10 cellular contexts compared by ENCODE assay signal in the genomic region with DNA sequence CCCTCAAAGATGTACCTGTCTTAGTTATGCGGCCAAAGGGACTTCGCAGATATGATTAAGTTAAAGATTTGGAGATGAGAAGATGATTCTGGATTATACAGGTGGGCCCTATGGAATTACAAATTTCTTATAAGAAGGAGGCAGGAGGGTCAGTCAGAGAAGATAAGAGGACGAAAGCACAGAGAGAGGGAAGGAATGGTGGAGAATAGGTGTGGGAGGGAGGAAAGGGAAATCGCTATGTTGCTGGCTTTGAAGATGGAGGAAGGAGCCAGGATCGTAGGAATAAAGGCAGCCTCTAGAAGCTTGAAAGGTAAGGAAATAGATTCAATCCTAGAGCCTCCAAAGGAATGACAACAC. TPM values are rescaled to one million over a fixed set of nuclear protein-coding genes. Genes with fewer than 3 reads are reported as not detected.
DNase-seq lines count a peak whose midpoint lies in the region; ATAC-seq, FAIRE-seq and TF ChIP-seq lines count a peak whose summit lies in the region.
"Had no signal": no experiment of that assay in that cellular context is flagged by ENCODE, and none has a peak within 500 bp of the region (broad histone marks: within the 10 kb centered on the region; RNA-seq: fewer than 3 reads in every experiment).

No MANE protein-coding gene starts in this region.

- H3K27me3 ChIP-seq in left ventricle myocardium inferior (ENCODE audit: low read depth) = no peaks in the 10 kb centered on the region
- no peaks in the 10 kb centered on the region for H3K27me3 ChIP-seq in K562 (ENCODE audit: control insufficient read depth in 2 of 2, insufficient read depth in 2 of 2, low read length in 2 of 2)
- no peaks in the 10 kb centered on the region for H3K27me3 ChIP-seq in mucosa of stomach (ENCODE audit: control insufficient read depth, insufficient read depth, low read length)
- H3K27me3 ChIP-seq in vagina = no peaks in the 10 kb centered on the region
- H3K27me3 ChIP-seq in HAP-1 (ENCODE audit: low read depth) = 0 out of 2 replicates have a peak, but pooled peaks cover 5% of the 10 kb centered on the region
- H3K27me3 ChIP-seq: pancreas had no signal

- H3K9me1 ChIP-seq in K562 (ENCODE audit: control insufficient read depth, insufficient read depth, low read length) = no peaks in the 10 kb centered on the region

- intact Hi-C loops in left ventricle myocardium inferior (cut with micrococcal nuclease) (no loop called here), left ventricle myocardium superior (cut with micrococcal nuclease) (loop anchor here (10.0 kb wide), 1 partner anchor 254 kb away; no protein-coding TSS in a partner anchor), K562 (cut with micrococcal nuclease) (loop anchor here (5.0 kb wide), 2 partner anchors 156 to 366 kb away; no protein-coding TSS in a partner anchor), vagina (cut with DNase I) (no loop called here)

- no peak for FAIRE-seq in K562 (lab: Jason Lieb, UNC)
- FAIRE-seq: pancreas had no signal

- H4K20me1 ChIP-seq in K562 (replicated peaks; ENCODE audit: control insufficient read depth, insufficient read depth, low read length) = peaks cover 18% of the 10 kb centered on the region; the same call in 1 of the 2 replicates

- H3K27ac ChIP-seq in left ventricle myocardium inferior (replicated peaks) (peak overlapping the region; percentile 96), K562 (ENCODE audit: extremely low read depth, low read depth, low read length) (peak overlapping the region; percentile 95), vagina (peak overlapping the region; percentile 99)

- TF ChIP-seq EP300 in K562 (IDR thresholded peaks at IDR 0.05; ENCODE audit: low read length) = no peak

- H3K9ac ChIP-seq in K562 (ENCODE audit: insufficient read depth in 1 of 2, low read depth in 2 of 2, low read length in 2 of 2) (peak overlapping the region; percentile 73 to 95; a peak in 3 of 4 replicates), mucosa of stomach (ENCODE audit: low read length) (no peak overlapping the region)

- WGBS in K562 (ENCODE audit: insufficient coverage, low coverage, missing lambda C conversion rate) = 37% methylated on average over 5 of the region's 5 CpGs

- H3K79me2 ChIP-seq in K562 (ENCODE audit: control insufficient read depth, insufficient read depth, low read length) = peaks cover 50% of the 10 kb centered on the region

- POLR2A ChIA-PET in K562 (lab: Yijun Ruan, JAX) = interaction anchor here (0.7 to 3.0 kb wide), 3 partner anchors 11 to 399 kb away, joined by 3 to 27 read pairs (median 5); no protein-coding TSS in a partner anchor

- TF ChIP-seq POLR2A in K562 (conservative IDR thresholded peaks at IDR 0.05) = no peak
- no peak for TF ChIP-seq POLR2A in vagina (IDR thresholded peaks at IDR 0.05)

- H3K9me3 ChIP-seq in left ventricle myocardium inferior (replicated peaks) (no peaks in the 10 kb centered on the region), K562 (replicated peaks; ENCODE audit: control insufficient read depth, insufficient read depth, low read depth, low read length) (no peaks in the 10 kb centered on the region), mucosa of stomach (ENCODE audit: control insufficient read depth, low read length) (no peaks in the 10 kb centered on the region), vagina (no peaks in the 10 kb centered on the region), HAP-1 (no peaks in the 10 kb centered on the region)
- H3K9me3 ChIP-seq: pancreas had no signal

- TF ChIP-seq RAD21 in K562 (CRISPR knock-in tag; conservative IDR thresholded peaks at IDR 0.05 in 1 of 2, IDR thresholded peaks at IDR 0.05 in 1 of 2) = no peak

- ATAC-seq in left ventricle myocardium superior = no peak
- ATAC-seq in K562 = no peak
- ATAC-seq: pancreas had no signal

- H3K36me3 ChIP-seq in left ventricle myocardium inferior = peaks cover 8% of the 10 kb centered on the region
- H3K36me3 ChIP-seq in K562 (ENCODE audit: control insufficient read depth, insufficient read depth, low read length) = peaks cover 19% of the 10 kb centered on the region; the same call in 2 of the 3 replicates
- no peaks in the 10 kb centered on the region for H3K36me3 ChIP-seq in mucosa of stomach (ENCODE audit: control insufficient read depth, insufficient read depth, low read length)
- H3K36me3 ChIP-seq in vagina = no peaks in the 10 kb centered on the region
- peaks cover 4% of the 10 kb centered on the region; the same call in 1 of the 2 replicates for H3K36me3 ChIP-seq in HAP-1 (replicated peaks)

- peak overlapping the region; percentile 92 for H3K4me2 ChIP-seq in K562 (ENCODE audit: insufficient read depth, low read length)

- H3K4me3 ChIP-seq in left ventricle myocardium inferior (peak overlapping the region; percentile 85), K562 (peak overlapping the region; percentile 93; the same call in 1 of the 2 replicates), mucosa of stomach (ENCODE audit: low read length) (peak overlapping the region; percentile 77), vagina (no peak overlapping the region), HAP-1 (no peak overlapping the region)

- no peak for DNase-seq in left ventricle myocardium inferior
- DNase-seq in left ventricle myocardium superior = no peak
- DNase-seq in K562 (ENCODE audit: extremely low read depth in 1 of 4, low spot score in 3 of 4) = peak in 1 of 4 experiments; percentile 8
- no peak for DNase-seq in vagina (ENCODE audit: extremely low spot score in 2 of 2)
- DNase-seq in hippocampal formation (lab: John Stamatoyannopoulos, UW) = no peak
- DNase-seq in NCI-H2029 (lab: John Stamatoyannopoulos, UW) = no peak
- DNase-seq in HAP-1 (ENCODE audit: low spot score in 2 of 2) = no peak
- DNase-seq: NCI-H1436 treated with DMSO at 0.1 percent for 48 hours, pancreas had no signal

- TF ChIP-seq CTCF in left ventricle myocardium inferior (IDR thresholded peaks at IDR 0.05; ENCODE audit: borderline replicate concordance) (no peak), K562 (IDR thresholded peaks at IDR 0.05 in 2 of 3, conservative IDR thresholded peaks at IDR 0.05 in 1 of 3; ENCODE audit: insufficient read depth in 2 of 3, low read depth in 1 of 3, low read length in 3 of 3) (no peak), vagina (IDR thresholded peaks at IDR 0.05) (no peak)

- no TSS peak for BruUV-seq in K562 (replicated peaks; lab: Mats Ljungman, UMichigan)

- H3K4me1 ChIP-seq in left ventricle myocardium inferior = peaks cover 52% of the 10 kb centered on the region
- H3K4me1 ChIP-seq in K562 (replicated peaks in 1 of 2; ENCODE audit: control insufficient read depth in 2 of 2, insufficient read depth in 2 of 2, low read length in 2 of 2) = peaks cover 9 to 14% of the 10 kb centered on the region in 2 experiments; a peak in 3 of 5 replicates
- H3K4me1 ChIP-seq in mucosa of stomach (ENCODE audit: control insufficient read depth, insufficient read depth, low read length) = peaks cover 20% of the 10 kb centered on the region
- H3K4me1 ChIP-seq in vagina = peaks cover 41% of the 10 kb centered on the region
- peaks cover 28% of the 10 kb centered on the region for H3K4me1 ChIP-seq in HAP-1

- in situ Hi-C loops in K562 (cut with MboI) = loop anchor here (10.0 kb wide), 1 partner anchor 274 kb away; the partner anchor contains the start of gene CALHM4
- in situ Hi-C loops in HAP-1 (cut with MboI; ENCODE audit: low sequenced_read_pairs) = loop anchor here (25.0 kb wide), 1 partner anchor 381 kb away; the partner anchor contains the start of gene ZUP1

- peak overlapping the region; percentile 97 for H2AFZ ChIP-seq in K562 (ENCODE audit: low read depth, low read length)

- CTCF ChIA-PET in K562 (lab: Yijun Ruan, JAX; ENCODE audit: low intra/inter-chr PET ratio) = no interaction called here

RNA-seq across cellular contexts. Expression of gene TSPYL1, which starts 1.2 kb away (rescaled TPM):
- total RNA-seq in left ventricle myocardium inferior = 89.5 TPM
- total RNA-seq in left ventricle myocardium superior = 96.8 TPM
- 23.0 and 28.7 TPM in 2 replicates for total RNA-seq in K562 (2011; cell fraction: chromatin; rRNA removed; ENCODE audit: low replicate concordance)
- 18.7 and 19.7 TPM in 2 replicates for total RNA-seq in K562 (2011; cell fraction: nucleolus; rRNA removed)
- total RNA-seq in K562 (2011; cell fraction: nucleoplasm; rRNA removed) = 25.7 and 28.0 TPM in 2 replicates
- total RNA-seq in K562 (2014; rRNA removed) = 42.7 and 47.8 TPM in 2 replicates
- total RNA-seq in K562 (2014; rRNA removed; fragmentation: Illumina TruSeq; extraction: Trizol) = 44.8 and 47.9 TPM in 2 replicates
- 47.8 and 49.3 TPM in 2 replicates for total RNA-seq in K562 (2015; rRNA removed; fragmentation: Illumina TruSeq; extraction: Trizol)
- total RNA-seq in K562 (2021) = 52.9 and 56.8 TPM in 2 replicates
- polyA plus RNA-seq in K562 (2011; rRNA removed) = 28.2 and 28.5 TPM in 2 replicates
- 19.4 and 29.6 TPM in 2 replicates for polyA plus RNA-seq in K562 (2011; cell fraction: cytosol; rRNA removed)
- 12.0 and 15.8 TPM in 2 replicates for polyA plus RNA-seq in K562 (2011; cell fraction: nucleus; rRNA removed)
- 30.5 and 39.5 TPM in 2 replicates for polyA plus RNA-seq in K562 (2012)
- polyA plus RNA-seq in K562 (2014; fragmentation: Illumina TruSeq; extraction: Trizol) = 33.9 and 36.6 TPM in 2 replicates
- 10 to 100 TPM; 26.1 to 37.9 TPM for polyA plus RNA-seq in K562 (2014; fragmentation: Nextera tagmentation; extraction: Ambion mirVana)
- polyA plus RNA-seq in K562 (2014; rRNA removed) = 23.1 and 26.6 TPM in 2 replicates
- polyA minus RNA-seq in K562 (2011; rRNA and poly(A)+ RNA removed) = 65.9 and 69.6 TPM in 2 replicates
- polyA minus RNA-seq in K562 (2011; cell fraction: cytosol; rRNA and poly(A)+ RNA removed) = 26.6 and 31.6 TPM in 2 replicates
- polyA minus RNA-seq in K562 (2011; cell fraction: nucleus; rRNA and poly(A)+ RNA removed) = 8.6 and 20.3 TPM in 2 replicates
- total RNA-seq in vagina = 41.0 TPM

RNA-seq across cellular contexts. Expression of gene TSPYL4, which starts 27.1 kb away (rescaled TPM):
- total RNA-seq in left ventricle myocardium inferior = 30.5 TPM
- total RNA-seq in left ventricle myocardium superior = 29.4 TPM
- total RNA-seq in K562 (2011; cell fraction: chromatin; rRNA removed; ENCODE audit: low replicate concordance) = 17.3 and 19.2 TPM in 2 replicates
- 12.0 and 12.3 TPM in 2 replicates for total RNA-seq in K562 (2011; cell fraction: nucleolus; rRNA removed)
- 16.4 and 18.7 TPM in 2 replicates for total RNA-seq in K562 (2011; cell fraction: nucleoplasm; rRNA removed)
- total RNA-seq in K562 (2014; rRNA removed) = 9.1 and 9.3 TPM in 2 replicates
- total RNA-seq in K562 (2014; rRNA removed; fragmentation: Illumina TruSeq; extraction: Trizol) = 5.3 and 6.4 TPM in 2 replicates
- total RNA-seq in K562 (2015; rRNA removed; fragmentation: Illumina TruSeq; extraction: Trizol) = 6.3 and 6.5 TPM in 2 replicates
- 10.4 and 10.9 TPM in 2 replicates for total RNA-seq in K562 (2021)
- polyA plus RNA-seq in K562 (2011; rRNA removed) = 18.0 and 18.7 TPM in 2 replicates
- polyA plus RNA-seq in K562 (2011; cell fraction: cytosol; rRNA removed) = 13.8 and 21.9 TPM in 2 replicates
- polyA plus RNA-seq in K562 (2011; cell fraction: nucleus; rRNA removed) = 33.6 and 39.4 TPM in 2 replicates
- 9.2 and 11.1 TPM in 2 replicates for polyA plus RNA-seq in K562 (2012)
- polyA plus RNA-seq in K562 (2014; fragmentation: Illumina TruSeq; extraction: Trizol) = 12.1 and 13.5 TPM in 2 replicates
- under 1 TPM; 0.69 to 0.81 TPM for polyA plus RNA-seq in K562 (2014; fragmentation: Nextera tagmentation; extraction: Ambion mirVana)
- polyA plus RNA-seq in K562 (2014; rRNA removed) = 12.9 and 13.0 TPM in 2 replicates
- polyA minus RNA-seq in K562 (2011; rRNA and poly(A)+ RNA removed) = 14.5 and 16.2 TPM in 2 replicates
- polyA minus RNA-seq in K562 (2011; cell fraction: cytosol; rRNA and poly(A)+ RNA removed) = 5.5 and 5.6 TPM in 2 replicates
- polyA minus RNA-seq in K562 (2011; cell fraction: nucleus; rRNA and poly(A)+ RNA removed) = 7.8 and 12.4 TPM in 2 replicates
- 11.8 TPM for total RNA-seq in vagina

Comparison
In these comparisons a context has a peak if more than half of its experiments do, and no peak if none do; other contexts are left out.
1. intact Hi-C loops: an anchor here in left ventricle myocardium superior (10.0 kb wide) and K562 (5.0 kb wide); none called in left ventricle myocardium inferior and vagina.
2. H3K4me3 ChIP-seq: peak in left ventricle myocardium inferior (single experiment), K562 (single experiment) and mucosa of stomach (single experiment); none in vagina (0 of 2) and HAP-1 (single experiment).
3. Peak in every context shown above with its lines, with median percentiles within 50 percentile points of each other: H3K27ac ChIP-seq.